In the genomic region with DNA sequence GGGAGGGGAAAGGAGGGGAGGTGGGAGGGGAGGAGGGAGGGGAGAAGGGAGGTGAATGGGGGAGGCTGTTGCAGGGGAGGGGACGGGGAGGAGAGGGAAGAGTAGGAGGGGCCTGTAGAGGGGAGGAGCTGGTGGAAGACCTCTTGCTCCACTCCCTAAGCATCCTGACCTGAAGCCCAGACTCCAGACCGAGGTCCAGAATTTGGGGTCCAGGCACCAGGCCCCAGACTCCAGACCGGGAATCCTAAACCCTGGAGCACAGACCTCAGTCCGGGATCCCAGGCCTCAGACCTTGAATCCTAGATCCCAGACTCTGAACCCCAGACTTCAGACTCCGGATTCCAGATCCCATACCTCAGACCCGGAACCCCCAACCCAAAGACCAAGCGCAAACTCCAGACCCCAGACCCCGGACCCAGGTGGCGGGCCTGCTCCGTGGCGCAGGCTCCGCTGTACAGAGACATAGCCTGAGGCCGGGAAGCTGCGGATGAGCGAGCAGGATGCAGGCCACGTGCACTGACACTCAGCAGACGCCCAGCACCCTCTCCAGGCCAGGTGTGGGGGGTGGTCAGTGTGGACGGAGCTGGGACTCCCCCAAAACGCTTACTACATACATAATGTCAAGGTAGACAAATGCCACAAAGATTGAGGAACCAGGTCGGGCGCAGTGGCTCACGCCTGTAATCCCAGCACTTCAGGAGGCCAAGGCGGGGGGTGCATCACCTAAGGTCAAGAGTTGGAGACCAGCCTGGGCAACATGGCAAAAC, we compare ENCODE assay signal across 8 cellular contexts. TPM values are rescaled to one million over a fixed set of nuclear protein-coding genes. Genes with fewer than 3 reads are reported as not detected.
DNase-seq lines count a peak whose midpoint lies in the region; ATAC-seq and TF ChIP-seq lines count a peak whose summit lies in the region.

No MANE protein-coding gene starts in this region.

- H3K27me3 Mint-ChIP-seq in activated CD8-positive, alpha-beta T cell treated with anti-CD3 and anti-CD28 coated beads, Interleukin-2, amount 10 ng/mL, durations not matched to agents 7 days and 5 days (ENCODE audit: low read depth): no peaks in the 10 kb centered on the region

- H3K4me3 ChIP-seq in epithelial cell of esophagus (ENCODE audit: low read length) (peak overlapping the region; percentile 38), mucosa of descending colon (no peak overlapping the region), subcutaneous abdominal adipose tissue (ENCODE audit: low read depth in 1 of 5, low read length in 5 of 5) (peak overlapping the region in 3 of 5 donors; percentile 46 to 58 (median 50))

- H3K4me1 ChIP-seq in mucosa of descending colon (ENCODE audit: low read depth) (peaks cover 5% of the 10 kb centered on the region), subcutaneous abdominal adipose tissue (ENCODE audit: control insufficient read depth in 5 of 5, insufficient read depth in 5 of 5, low read length in 5 of 5) (peaks cover 0 to 27% (median 22%) of the 10 kb centered on the region in 5 donors)

- no peak overlapping the region for H3K27ac Mint-ChIP-seq in activated CD8-positive, alpha-beta T cell treated with anti-CD3 and anti-CD28 coated beads, Interleukin-2, amount 10 ng/mL, durations not matched to agents 7 days and 5 days

- POLR2A ChIA-PET in activated CD8-positive, alpha-beta T cell treated with anti-CD3 and anti-CD28 coated beads, Interleukin-2, amount 10 ng/mL, durations not matched to agents 7 days and 5 days (lab: Charles Lee): interaction anchor here (0.6 kb wide), 1 partner anchor 79 kb away, joined by 3 read pairs; no protein-coding TSS in a partner anchor

- peak overlapping the region; percentile 55 for H3K4me3 Mint-ChIP-seq in activated CD8-positive, alpha-beta T cell treated with anti-CD3 and anti-CD28 coated beads, Interleukin-2, amount 10 ng/mL, durations not matched to agents 7 days and 5 days

- H3K9me3 ChIP-seq in mucosa of descending colon: no peaks in the 10 kb centered on the region
- no peaks in the 10 kb centered on the region for H3K9me3 ChIP-seq in subcutaneous abdominal adipose tissue (ENCODE audit: control insufficient read depth in 5 of 5, low read length in 5 of 5)

- peaks cover 16% of the 10 kb centered on the region for H3K4me1 Mint-ChIP-seq in activated CD8-positive, alpha-beta T cell treated with anti-CD3 and anti-CD28 coated beads, Interleukin-2, amount 10 ng/mL, durations not matched to agents 7 days and 5 days (ENCODE audit: low read depth)

- TF ChIP-seq CTCF in epithelial cell of esophagus (IDR thresholded peaks at IDR 0.05; ENCODE audit: insufficient read depth, low read depth, low read length, missing control alignments) (no peak), mucosa of descending colon (IDR thresholded peaks at IDR 0.05) (no peak)

- intact Hi-C loops in mucosa of descending colon (cut with DNase I, micrococcal nuclease): loop anchor here in 1 of 2 donors (5.0 kb wide), 1 partner anchor 51 kb away; no protein-coding TSS in a partner anchor

- DNase-seq in AG20443 (ENCODE audit: low spot score) (peak; percentile 91), H4 (ENCODE audit: low spot score) (peak; percentile 62), NCI-H526 (lab: John Stamatoyannopoulos, UW) (peak; percentile 38 to 77), epithelial cell of esophagus (ENCODE audit: low read depth) (peak; percentile 86), mucosa of descending colon (peak; percentile 74 to 83 (median 80))
- peak; percentile 75 for DNase-seq in activated CD8-positive, alpha-beta T cell treated with anti-CD3 and anti-CD28 coated beads, Interleukin-2, amount 10 ng/mL, durations not matched to agents 7 days and 5 days

- CTCF ChIA-PET in activated CD8-positive, alpha-beta T cell treated with anti-CD3 and anti-CD28 coated beads, Interleukin-2, amount 10 ng/mL, durations not matched to agents 7 days and 5 days (lab: Charles Lee): no interaction called here

- ATAC-seq in activated CD8-positive, alpha-beta T cell treated with anti-CD3 and anti-CD28 coated beads, Interleukin-2, amount 10 ng/mL, durations not matched to agents 7 days and 5 days: no peak
- ATAC-seq in mucosa of descending colon: peak; percentile 88
- no peak for ATAC-seq in HG03108 (IDR thresholded peaks at IDR 0.05; ENCODE audit: unreplicated experiment)

- H3K27me3 ChIP-seq in subcutaneous abdominal adipose tissue (ENCODE audit: control insufficient read depth in 5 of 5, insufficient read depth in 4 of 5, low read length in 5 of 5): no peaks in the 10 kb centered on the region

- H3K27ac ChIP-seq in subcutaneous abdominal adipose tissue (ENCODE audit: low read depth, low read length): no peak overlapping the region

- no peaks in the 10 kb centered on the region for H3K36me3 ChIP-seq in mucosa of descending colon (ENCODE audit: low read depth)
- peaks cover 0 to 4% (median 0%) of the 10 kb centered on the region in 5 donors for H3K36me3 ChIP-seq in subcutaneous abdominal adipose tissue (ENCODE audit: control insufficient read depth in 5 of 5, insufficient read depth in 5 of 5, low read length in 5 of 5)

- H3K9ac ChIP-seq in subcutaneous abdominal adipose tissue (ENCODE audit: low read length in 5 of 5): no peak overlapping the region

- H3K36me3 Mint-ChIP-seq in activated CD8-positive, alpha-beta T cell treated with anti-CD3 and anti-CD28 coated beads, Interleukin-2, amount 10 ng/mL, durations not matched to agents 7 days and 5 days (ENCODE audit: low read depth): peaks cover 9% of the 10 kb centered on the region

- no peaks in the 10 kb centered on the region for H3K9me3 Mint-ChIP-seq in activated CD8-positive, alpha-beta T cell treated with anti-CD3 and anti-CD28 coated beads, Interleukin-2, amount 10 ng/mL, durations not matched to agents 7 days and 5 days (ENCODE audit: insufficient read depth)

RNA-seq across cellular contexts. Expression of a gene that starts 0.7 kb away (rescaled TPM):
- 37.6 and 40.1 TPM in 2 replicates for total RNA-seq in H4 (2014; rRNA removed; shearing (Covaris generic))
- total RNA-seq in activated CD8-positive, alpha-beta T cell treated with anti-CD3 and anti-CD28 coated beads, Interleukin-2, amount 10 ng/mL, durations not matched to agents 7 days and 5 days: 10 to 100 TPM; 48.2 to 53.4 TPM
- 10 to 100 TPM; 66.0 to 82.3 (median 71.5) TPM for total RNA-seq in mucosa of descending colon

RNA-seq across cellular contexts. Expression of a gene that starts 34.8 kb away (rescaled TPM):
- 33.9 and 49.6 TPM in 2 replicates for total RNA-seq in H4 (2014; rRNA removed; shearing (Covaris generic))
- 100 to 1,000 TPM; 332 to 348 TPM for total RNA-seq in activated CD8-positive, alpha-beta T cell treated with anti-CD3 and anti-CD28 coated beads, Interleukin-2, amount 10 ng/mL, durations not matched to agents 7 days and 5 days
- total RNA-seq in mucosa of descending colon: 100 to 1,000 TPM; 252 to 330 (median 304) TPM
